In genomic region chr17:62778990-62779681, GRCh38 we compare ENCODE assay signal across 9 cellular contexts. TPM values are rescaled to one million over a fixed set of nuclear protein-coding genes. Genes with fewer than 3 reads are reported as not detected.
DNase-seq lines count a peak whose midpoint lies in the region; ATAC-seq and TF ChIP-seq lines count a peak whose summit lies in the region.
"Had no signal": no experiment of that assay in that cellular context is flagged by ENCODE, and none has a peak within 500 bp of the region (broad histone marks: within the 10 kb centered on the region; RNA-seq: fewer than 3 reads in every experiment).

No MANE protein-coding gene starts in this region.

- H3K9ac ChIP-seq in mucosa of stomach (ENCODE audit: low read length) = peak overlapping the region; percentile 59

- ATAC-seq in GM19463 (IDR thresholded peaks at IDR 0.05; ENCODE audit: unreplicated experiment) = no peak

- no peak overlapping the region for H3K4me3 Mint-ChIP-seq in endothelial cell (ENCODE audit: unreplicated experiment)

- no peaks in the 10 kb centered on the region for H3K36me3 ChIP-seq in mucosa of stomach (ENCODE audit: control insufficient read depth, insufficient read depth, low read length)

- in situ Hi-C loops in Caki2 (cut with HindIII; ENCODE audit: low pct_unique_long_range_greater_than_20kb, low sequenced_read_pairs) (no loop called here), astrocyte of the spinal cord (cut with HindIII; ENCODE audit: low sequenced_read_pairs) (no loop called here)

- H3K4me3 ChIP-seq in astrocyte of the spinal cord (ENCODE audit: low read depth, low read length) (no peak overlapping the region), mucosa of stomach (ENCODE audit: low read length) (peak overlapping the region; percentile 6)
- H3K4me3 ChIP-seq: SK-N-MC had no signal

- peaks cover under 1% of the 10 kb centered on the region for H3K27me3 Mint-ChIP-seq in endothelial cell (ENCODE audit: unreplicated experiment)

- no peak overlapping the region for H3K27ac Mint-ChIP-seq in endothelial cell (ENCODE audit: unreplicated experiment)

- no peaks in the 10 kb centered on the region for H3K9me3 ChIP-seq in mucosa of stomach (ENCODE audit: control insufficient read depth, low read length)

- H3K4me1 Mint-ChIP-seq in endothelial cell (ENCODE audit: unreplicated experiment) = no peaks in the 10 kb centered on the region

- TF ChIP-seq CTCF in astrocyte of the spinal cord (IDR thresholded peaks at IDR 0.05; ENCODE audit: low read depth, low read length) (no peak), endothelial cell (IDR thresholded peaks at IDR 0.05; ENCODE audit: unreplicated experiment) (no peak)

- DNase-seq in Caki2 (ENCODE audit: low read depth) (peak; percentile 90), NCI-H1436 treated with DMSO at 0.1 percent for 48 hours (lab: John Stamatoyannopoulos, UW) (peak; percentile 71), astrocyte of the spinal cord (ENCODE audit: low read depth, low spot score) (peak; percentile 96), NK-92 (lab: John Stamatoyannopoulos, UW; ENCODE audit: unreplicated experiment) (no peak), CD1c-positive myeloid dendritic cell (ENCODE audit: extremely low spot score) (no peak), endothelial cell (ENCODE audit: low spot score) (no peak)

- no peaks in the 10 kb centered on the region for H3K27me3 ChIP-seq in mucosa of stomach (ENCODE audit: control insufficient read depth, insufficient read depth, low read length)

- H3K36me3 Mint-ChIP-seq in endothelial cell (ENCODE audit: low read depth, unreplicated experiment) = no peaks in the 10 kb centered on the region

- peaks cover 29% of the 10 kb centered on the region for H3K4me1 ChIP-seq in mucosa of stomach (ENCODE audit: control insufficient read depth, insufficient read depth, low read length)

- H3K9me3 Mint-ChIP-seq in endothelial cell (ENCODE audit: unreplicated experiment) = no peaks in the 10 kb centered on the region

RNA-seq across cellular contexts. Expression of gene MARCHF10, which starts 29.0 kb away (rescaled TPM):
- not detected in 2 replicates for total RNA-seq in Caki2 (2014; rRNA removed; shearing (Covaris generic); ENCODE audit: low replicate concordance)
- total RNA-seq in endothelial cell (ENCODE audit: unreplicated experiment) = not detected

Comparison
In these comparisons a context has a peak if more than half of its experiments do, and no peak if none do; other contexts are left out.
1. DNase-seq: peak in Caki2 (single experiment), NCI-H1436 treated with DMSO at 0.1 percent for 48 hours (single experiment) and astrocyte of the spinal cord (single experiment); none in NK-92 (single experiment), CD1c-positive myeloid dendritic cell (single experiment) and endothelial cell (single experiment).